In genomic region chr2:216181351-216181750, GRCh38 we compare ENCODE assay signal across 22 cellular contexts.
DNase-seq lines count a peak whose midpoint lies in the region; ATAC-seq, FAIRE-seq and TF ChIP-seq lines count a peak whose summit lies in the region.
"Had no signal": no experiment of that assay in that cellular context is flagged by ENCODE, and none has a peak within 500 bp of the region (broad histone marks: within the 10 kb centered on the region; RNA-seq: fewer than 3 reads in every experiment).

No MANE protein-coding gene starts in this region.

- WGBS in A549 (ENCODE audit: missing lambda C conversion rate) = 92% methylated on average over 6 of the region's 6 CpGs
- WGBS in testis, 2 donors = 89 to 94% methylated on average over 6 of the region's 6 CpGs

- no peak overlapping the region for H3K4me3 ChIP-seq in A549
- no peak overlapping the region for H3K4me3 ChIP-seq in testis
- H3K4me3 ChIP-seq: stomach, upper lobe of right lung had no signal

- TF ChIP-seq RAD21 in A549 (conservative IDR thresholded peaks at IDR 0.05 in 1 of 2, IDR thresholded peaks at IDR 0.05 in 1 of 2) = no peak

- H3K27me3 ChIP-seq in CD4-positive, alpha-beta T cell (ENCODE audit: control insufficient read depth, insufficient read depth, low read length) = no peaks in the 10 kb centered on the region
- H3K27me3 ChIP-seq in testis = no peaks in the 10 kb centered on the region
- H3K27me3 ChIP-seq: BE2C, foreskin keratinocyte, stomach, upper lobe of right lung had no signal

- POLR2A ChIA-PET in A549 (lab: Yijun Ruan, JAX) = no interaction called here
- POLR2A ChIA-PET in CD4-positive, alpha-beta T cell (lab: Charles Lee) = no interaction called here

- H3K36me3 Mint-ChIP-seq in CD4-positive, alpha-beta T cell (ENCODE audit: low read depth) = peaks cover 91% of the 10 kb centered on the region
- H3K36me3 Mint-ChIP-seq in endothelial cell (ENCODE audit: low read depth, unreplicated experiment) = peaks cover 27% of the 10 kb centered on the region

- peaks cover 86% of the 10 kb centered on the region for H3K4me1 Mint-ChIP-seq in CD4-positive, alpha-beta T cell (ENCODE audit: low read depth)
- peaks cover 24% of the 10 kb centered on the region for H3K4me1 Mint-ChIP-seq in endothelial cell (ENCODE audit: unreplicated experiment)

- CTCF ChIA-PET in A549 (lab: Yijun Ruan, JAX) = no interaction called here
- CTCF ChIA-PET in CD4-positive, alpha-beta T cell (lab: Charles Lee) = no interaction called here

- H3K27ac ChIP-seq in A549 (no peak overlapping the region), testis (no peak overlapping the region)
- H3K27ac ChIP-seq in CD4-positive, alpha-beta T cell (ENCODE audit: low read depth, low read length) = no peak overlapping the region
- H3K27ac ChIP-seq: foreskin keratinocyte, KMS-11, parathyroid adenoma, stomach, upper lobe of right lung had no signal

- no peaks in the 10 kb centered on the region for H3K9me3 Mint-ChIP-seq in CD4-positive, alpha-beta T cell
- H3K9me3 Mint-ChIP-seq in endothelial cell (ENCODE audit: unreplicated experiment) = no peaks in the 10 kb centered on the region
- H3K9me3 Mint-ChIP-seq: activated naive CD4-positive, alpha-beta T cell treated with anti-CD3 and anti-CD28 coated beads, Interleukin-2, amount 50 U/mL, for 72 hours had no signal

- intact Hi-C loops in CD4-positive, alpha-beta T cell (cut with DNase I, micrococcal nuclease) = no loop called here
- intact Hi-C loops in testis (cut with DNase I; ENCODE audit: low total_unique reads) = no loop called here

- no peak for DNase-seq in A549 (ENCODE audit: low read depth in 1 of 2, low spot score in 1 of 2)
- DNase-seq in CD4-positive, alpha-beta T cell = no peak
- DNase-seq in M059J (ENCODE audit: low read depth) = peak; percentile 53
- DNase-seq in endothelial cell (ENCODE audit: low spot score) = no peak
- DNase-seq in germinal center (ENCODE audit: low spot score) = no peak
- DNase-seq in testis = no peak
- DNase-seq: foreskin keratinocyte; naive thymus-derived CD4-positive, alpha-beta T cell; NCI-H1048; NCI-H2081; stimulated activated CD4-positive, alpha-beta T cell treated with anti-CD3 and anti-CD28 coated beads, Interleukin-1b, Interleukin-23, amount 100 ng/mL, for 48 hours; stomach; upper lobe of right lung had no signal

- H3K9me3 ChIP-seq in A549 (no peaks in the 10 kb centered on the region), testis (no peaks in the 10 kb centered on the region)
- no peaks in the 10 kb centered on the region for H3K9me3 ChIP-seq in CD4-positive, alpha-beta T cell (ENCODE audit: control insufficient read depth, low read length)
- H3K9me3 ChIP-seq: BE2C, stomach, upper lobe of right lung had no signal

- TF ChIP-seq CTCF in A549 (IDR thresholded peaks at IDR 0.05) (no peak), endothelial cell (IDR thresholded peaks at IDR 0.05; ENCODE audit: unreplicated experiment) (no peak), testis (IDR thresholded peaks at IDR 0.05) (no peak)
- no peak for TF ChIP-seq CTCF in CD4-positive, alpha-beta T cell (IDR thresholded peaks at IDR 0.05)

- H3K27ac Mint-ChIP-seq in CD4-positive, alpha-beta T cell = peak overlapping the region; percentile 24
- peak overlapping the region; percentile 62 for H3K27ac Mint-ChIP-seq in endothelial cell (ENCODE audit: unreplicated experiment)

- no peaks in the 10 kb centered on the region for H3K36me3 ChIP-seq in testis (ENCODE audit: low read depth, missing control alignments)

- no peaks in the 10 kb centered on the region for H3K4me1 ChIP-seq in A549
- peaks cover 7% of the 10 kb centered on the region for H3K4me1 ChIP-seq in testis

- TF ChIP-seq POLR2A in A549 (IDR thresholded peaks at IDR 0.05; ENCODE audit: low read length) = no peak
- no peak for TF ChIP-seq POLR2A in testis (IDR thresholded peaks at IDR 0.05)

- H3K4me2 ChIP-seq in A549 = no peak overlapping the region
- H3K4me2 ChIP-seq: KMS-11 had no signal

- no peak overlapping the region for H3K4me3 Mint-ChIP-seq in CD4-positive, alpha-beta T cell
- no peak overlapping the region for H3K4me3 Mint-ChIP-seq in endothelial cell (ENCODE audit: unreplicated experiment)

- FAIRE-seq in A549 (lab: Jason Lieb, UNC) = no peak
- FAIRE-seq: endothelial cell of umbilical vein, GM12891, keratinocyte had no signal

- TF ChIP-seq EP300 in A549 (IDR thresholded peaks at IDR 0.05) = no peak

- ATAC-seq in A549 (no peak), GM19455 (IDR thresholded peaks at IDR 0.05; ENCODE audit: unreplicated experiment) (no peak), HG03378 (IDR thresholded peaks at IDR 0.05; ENCODE audit: unreplicated experiment) (no peak)
- ATAC-seq in CD4-positive, alpha-beta T cell (ENCODE audit: poor library complexity) = no peak
- ATAC-seq: naive thymus-derived CD4-positive, alpha-beta T cell; upper lobe of right lung had no signal

- H3K27me3 Mint-ChIP-seq in CD4-positive, alpha-beta T cell = no peaks in the 10 kb centered on the region
- H3K27me3 Mint-ChIP-seq in endothelial cell (ENCODE audit: unreplicated experiment) = peaks cover 3% of the 10 kb centered on the region
- H3K27me3 Mint-ChIP-seq: naive thymus-derived CD4-positive, alpha-beta T cell had no signal

TF ChIP-seq in A549, 52 proteins besides CTCF, POLR2A, EP300 and RAD21:
- TF ChIP-seq FOSL2 (IDR thresholded peaks at IDR 0.05) = no peak
- TF ChIP-seq FOSL2 (CRISPR knock-in tag; IDR thresholded peaks at IDR 0.05) = peak; percentile 14; the same call in 1 of the 2 replicates
- no peak for TF ChIP-seq MAX (IDR thresholded peaks at IDR 0.05)
